8 cellular contexts compared by ENCODE assay signal in genomic region chr4:185127021-185127925, GRCh38. TPM values are rescaled to one million over a fixed set of nuclear protein-coding genes. Genes with fewer than 3 reads are reported as not detected.
DNase-seq lines count a peak whose midpoint lies in the region; ATAC-seq and TF ChIP-seq lines count a peak whose summit lies in the region.

No MANE protein-coding gene starts in this region.

- no peak overlapping the region for H3K27ac ChIP-seq in subcutaneous abdominal adipose tissue (ENCODE audit: low read depth, low read length)

- H3K9me3 ChIP-seq in subcutaneous abdominal adipose tissue (ENCODE audit: control insufficient read depth in 5 of 5, low read length in 5 of 5): no peaks in the 10 kb centered on the region

- DNase-seq in AG08396 (ENCODE audit: low spot score) (peak; percentile 47), HFF-Myc (ENCODE audit: extremely low read depth, low read depth) (no peak), cerebellum (ENCODE audit: low spot score) (peak; percentile 43), left lobe of liver (ENCODE audit: low spot score) (no peak), GM19238 (ENCODE audit: insufficient read length, low spot score) (no peak), NCI-H446 treated with DMSO at 0.1 percent for 48 hours (lab: John Stamatoyannopoulos, UW) (no peak)
- no peak for DNase-seq in NK-92 treated with Interleukin-12 subunit alpha and Interleukin-12 subunit beta, amount 100 ng/mL, for 24 hours (lab: John Stamatoyannopoulos, UW)

- ATAC-seq in left lobe of liver: peak; percentile 77

- H3K27me3 ChIP-seq in subcutaneous abdominal adipose tissue (ENCODE audit: control insufficient read depth in 5 of 5, insufficient read depth in 4 of 5, low read length in 5 of 5): peaks cover 0 to 8% (median 0%) of the 10 kb centered on the region in 5 donors

- H3K9ac ChIP-seq in subcutaneous abdominal adipose tissue (ENCODE audit: low read length in 5 of 5): peak overlapping the region in 2 of 5 donors; percentile 40 to 72

- H3K4me3 ChIP-seq in HFF-Myc (replicated peaks; ENCODE audit: low read depth, low read length) (peak overlapping the region; percentile 46), subcutaneous abdominal adipose tissue (ENCODE audit: low read depth in 1 of 5, low read length in 5 of 5) (peak overlapping the region; percentile 22 to 78 (median 70))

- H3K36me3 ChIP-seq in subcutaneous abdominal adipose tissue (ENCODE audit: control insufficient read depth in 5 of 5, insufficient read depth in 5 of 5, low read length in 5 of 5): no peaks in the 10 kb centered on the region

- no peak for TF ChIP-seq CTCF in HFF-Myc (IDR thresholded peaks at IDR 0.05; ENCODE audit: low read depth, low read length, missing control alignments)

- H3K4me1 ChIP-seq in subcutaneous abdominal adipose tissue (ENCODE audit: control insufficient read depth in 5 of 5, insufficient read depth in 5 of 5, low read length in 5 of 5): peaks cover 0 to 23% (median 19%) of the 10 kb centered on the region in 5 donors

RNA-seq across cellular contexts. Expression of gene SLC25A4, which starts 15.8 kb away (rescaled TPM):
- total RNA-seq in cerebellum (25.3 TPM), left lobe of liver (30.6 TPM)

Comparison
In these comparisons a context has a peak if more than half of its experiments do, and no peak if none do; other contexts are left out.
1. DNase-seq: peak in AG08396 (single experiment) and cerebellum (single experiment); none in HFF-Myc (single experiment), left lobe of liver (single experiment), GM19238 (single experiment), NCI-H446 treated with DMSO at 0.1 percent for 48 hours (single experiment) and NK-92 treated with Interleukin-12 subunit alpha and Interleukin-12 subunit beta, amount 100 ng/mL, for 24 hours (single experiment).